In the genomic region with DNA sequence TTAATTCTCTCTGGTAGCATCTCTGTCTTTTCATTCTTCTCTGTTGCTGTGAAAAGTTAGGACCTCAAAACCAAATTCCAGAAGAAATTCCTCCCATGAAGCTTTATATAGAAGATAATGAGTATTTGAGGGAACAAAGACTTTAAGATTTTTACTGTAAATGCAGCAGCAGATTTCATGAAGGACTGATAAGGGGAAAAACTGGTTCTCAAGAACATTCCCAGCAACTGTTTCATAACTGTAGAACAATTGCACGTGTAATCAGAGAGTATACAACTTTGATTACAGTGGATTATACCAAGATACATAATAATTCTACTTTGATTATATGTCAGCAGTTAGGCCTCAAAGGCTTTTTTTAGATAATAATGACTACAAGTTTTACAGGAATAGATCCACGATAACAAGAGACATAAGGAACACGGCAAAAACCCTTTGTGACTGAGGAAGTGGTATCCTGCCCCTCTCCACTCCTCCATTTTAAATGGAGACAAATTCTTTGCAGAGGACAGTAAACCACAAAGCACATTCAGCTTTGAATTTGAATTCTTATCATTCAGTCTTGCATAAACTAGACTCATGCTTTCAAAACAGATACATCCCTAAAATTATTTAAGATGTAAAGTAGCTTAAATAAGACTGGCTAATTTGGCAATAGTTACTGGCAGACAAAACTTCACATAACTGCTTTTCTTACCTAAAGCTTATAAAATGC, we compare ENCODE assay signal across 21 cellular contexts.
"Had no signal": no experiment of that assay in that cellular context is flagged by ENCODE, and none has a peak within 500 bp of the region (broad histone marks: within the 10 kb centered on the region; RNA-seq: fewer than 3 reads in every experiment).

No MANE protein-coding gene starts in this region.

- H3K9ac ChIP-seq: SK-N-SH had no signal

- H3K4me3 ChIP-seq: MG63 had no signal

- H3K4me2 ChIP-seq: SK-N-SH had no signal

- H3K27me3 ChIP-seq: MG63 had no signal

- DNase-seq: IMR-90, Karpas-422, KG1, MG63, NCI-H1092, NCI-H1105 treated with DMSO at 0.1 percent for 48 hours, NCI-H1436, NCI-H187, NCI-H2029, NCI-H2081 treated with DMSO at 0.1 percent for 48 hours, NCI-H2171, NCI-H226, NCI-H446, NCI-H510A, NCI-H524 treated with DMSO at 0.1 percent for 48 hours, NCI-H69, NCI-H774, PC-3, SHP77, SK-N-SH had no signal

- H3K36me3 ChIP-seq: MG63 had no signal

- H3K9me3 ChIP-seq: MG63, SK-N-SH had no signal

- H3K27ac ChIP-seq: RWPE1 had no signal
